ENCODE assay signal across 8 cellular contexts in the genomic region with DNA sequence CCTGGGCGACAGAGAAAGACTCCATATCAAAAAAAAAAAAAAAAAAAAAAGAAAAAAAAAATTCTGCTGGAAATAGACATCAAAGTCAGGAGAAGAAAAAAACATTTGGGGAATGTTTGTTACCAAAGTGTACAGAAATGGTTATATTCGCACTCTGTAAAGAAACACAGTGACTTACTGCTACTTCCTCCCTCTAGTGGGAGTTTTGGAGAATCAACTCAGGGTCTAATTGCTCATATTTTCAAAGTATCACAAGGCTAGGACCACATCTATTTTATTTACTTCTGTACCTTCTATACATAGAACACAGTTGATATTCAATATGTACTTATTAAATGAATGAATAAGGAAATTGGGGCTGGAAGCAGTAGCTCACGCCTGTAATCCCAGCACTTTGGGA. TPM values are rescaled to one million over a fixed set of nuclear protein-coding genes. Genes with fewer than 3 reads are reported as not detected.
DNase-seq lines count a peak whose midpoint lies in the region; ATAC-seq and TF ChIP-seq lines count a peak whose summit lies in the region.

No MANE protein-coding gene starts in this region.

- DNase-seq in AG04450 (ENCODE audit: low read depth, low spot score) (no peak), GM13977 (ENCODE audit: low spot score) (no peak), RWPE1 (ENCODE audit: low spot score) (peak; percentile 2), foreskin fibroblast (no peak), HuH-7.5 (ENCODE audit: low spot score) (no peak)
- no peak for DNase-seq in stimulated activated CD4-positive, alpha-beta T cell treated with anti-CD3 and anti-CD28 coated beads, Interleukin-4, amount 100 ng/mL, for 1 hour

- CTCF ChIA-PET in AG04450 (lab: Charles Lee) (interaction anchor here (0.6 to 3.0 kb wide), 3 partner anchors 31 to 780 kb away, joined by 3 to 13 read pairs (median 3); partner anchors contain the start of gene MED23), RWPE1 (lab: Yijun Ruan, JAX) (interaction anchor here (0.6 to 1.1 kb wide), 2 partner anchors 25 to 36 kb away, joined by 3 to 5 read pairs; no protein-coding TSS in a partner anchor)

- no peak for ATAC-seq in GM19035 (IDR thresholded peaks at IDR 0.05; ENCODE audit: unreplicated experiment)
- no peak for ATAC-seq in GM21825 (IDR thresholded peaks at IDR 0.05; ENCODE audit: unreplicated experiment)

- H3K27ac ChIP-seq in AG04450 (ENCODE audit: low read depth, low read length) (no peak overlapping the region), RWPE1 (no peak overlapping the region)

- POLR2A ChIA-PET in AG04450 (lab: Yijun Ruan, JAX) (no interaction called here), RWPE1 (lab: Yijun Ruan, JAX; ENCODE audit: low non-redundant PET) (no interaction called here)

- in situ Hi-C loops in GM13977 (cut with MboI; ENCODE audit: low pct_unique_long_range_greater_than_20kb, low sequenced_read_pairs, unreplicated experiment), result no loop called here

- H3K27me3 ChIP-seq in AG04450 (ENCODE audit: control insufficient read depth, insufficient read depth, low read length), result no peaks in the 10 kb centered on the region

- peak; percentile 47 for TF ChIP-seq CTCF in AG04450 (IDR thresholded peaks at IDR 0.05; ENCODE audit: low read depth, low read length)
- peak; percentile 17 for TF ChIP-seq CTCF in GM13977 (IDR thresholded peaks at IDR 0.05; ENCODE audit: extremely low read depth, insufficient read depth, missing control alignments)
- TF ChIP-seq CTCF in RWPE1 (conservative IDR thresholded peaks at IDR 0.05; ENCODE audit: low read depth), result peak; percentile 13; the same call in 1 of the 2 replicates
- peak; percentile 25 for TF ChIP-seq CTCF in foreskin fibroblast (IDR thresholded peaks at IDR 0.05; ENCODE audit: low read depth, low read length)

- H3K9me3 ChIP-seq in AG04450 (ENCODE audit: control insufficient read depth, insufficient read depth, low read length), result no peaks in the 10 kb centered on the region

- H3K4me3 ChIP-seq in AG04450 (ENCODE audit: low read depth, low read length) (no peak overlapping the region), foreskin fibroblast (ENCODE audit: low read depth in 1 of 2, low read length in 2 of 2) (no peak overlapping the region)

RNA-seq across cellular contexts. Expression of gene ARG1, which starts 24.4 kb away (rescaled TPM):
- not detected in 2 replicates for polyA plus RNA-seq in AG04450 (2011; rRNA removed)
- not detected in 2 replicates for polyA minus RNA-seq in AG04450 (2011; rRNA and poly(A)+ RNA removed)

RNA-seq across cellular contexts. Expression of gene MED23, which starts 30.6 kb away (rescaled TPM):
- 32.5 and 40.1 TPM in 2 replicates for polyA plus RNA-seq in AG04450 (2011; rRNA removed)
- 24.7 and 40.4 TPM in 2 replicates for polyA minus RNA-seq in AG04450 (2011; rRNA and poly(A)+ RNA removed)

RNA-seq across cellular contexts. Expression of gene ENPP3, which starts 39.7 kb away (rescaled TPM):
- 0.11 and 0.14 TPM in 2 replicates for polyA plus RNA-seq in AG04450 (2011; rRNA removed)
- polyA minus RNA-seq in AG04450 (2011; rRNA and poly(A)+ RNA removed), result 0.09 and 0.43 TPM in 2 replicates
